ENCODE assay signal across 25 cellular contexts in the genomic region with DNA sequence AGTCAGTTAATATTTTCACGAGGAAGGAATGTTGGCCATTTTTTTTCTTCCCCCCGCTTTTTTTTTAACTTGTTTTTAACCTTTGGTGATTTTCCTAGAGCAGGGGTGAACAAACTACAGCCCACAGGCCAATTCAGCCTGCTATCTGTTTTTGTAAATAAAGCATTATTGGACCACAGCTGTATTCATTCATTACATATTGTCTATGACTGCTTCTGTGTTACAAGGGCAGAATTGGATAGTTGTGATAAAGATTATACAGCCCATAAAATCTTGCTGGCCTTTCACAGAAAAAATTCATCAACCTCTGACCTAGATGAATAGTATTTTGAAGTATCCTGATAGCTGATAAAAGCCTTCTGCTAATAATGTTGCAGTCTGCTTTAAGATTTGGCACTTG.
DNase-seq lines count a peak whose midpoint lies in the region; ATAC-seq, FAIRE-seq and TF ChIP-seq lines count a peak whose summit lies in the region.
"Had no signal": no experiment of that assay in that cellular context is flagged by ENCODE, and none has a peak within 500 bp of the region (broad histone marks: within the 10 kb centered on the region; RNA-seq: fewer than 3 reads in every experiment).

No MANE protein-coding gene starts in this region.

- H3K27me3 Mint-ChIP-seq in brain, result no peaks in the 10 kb centered on the region

- no peaks in the 10 kb centered on the region for H3K9me3 Mint-ChIP-seq in brain
- H3K9me3 Mint-ChIP-seq: activated CD4-positive, alpha-beta memory T cell treated with anti-CD3 and anti-CD28 coated beads for 36 hours; activated naive CD8-positive, alpha-beta T cell treated with anti-CD3 and anti-CD28 coated beads for 36 hours; naive thymus-derived CD8-positive, alpha-beta T cell; stimulated activated naive CD8-positive, alpha-beta T cell treated with anti-CD3 and anti-CD28 coated beads, Interleukin-15, Interleukin-2, amounts not matched to agents 100 ng/mL and 50 ng/mL, for 24 hours had no signal

- peak overlapping the region in 4 of 5 experiments; percentile 29 to 94 (median 66) for H3K27ac Mint-ChIP-seq in brain
- H3K27ac Mint-ChIP-seq: activated CD4-positive, alpha-beta memory T cell treated with anti-CD3 and anti-CD28 coated beads for 36 hours; activated naive CD8-positive, alpha-beta T cell treated with anti-CD3 and anti-CD28 coated beads for 36 hours; IgD-negative memory B cell; naive thymus-derived CD8-positive, alpha-beta T cell; stimulated activated naive CD8-positive, alpha-beta T cell treated with anti-CD3 and anti-CD28 coated beads, Interleukin-15, Interleukin-2, amounts not matched to agents 100 ng/mL and 50 ng/mL, for 24 hours had no signal

- H3K27ac ChIP-seq in HUES6 (ENCODE audit: low read depth, low read length) (peak overlapping the region; percentile 14; the same call in 1 of the 2 replicates), suprapubic skin (peak overlapping the region; percentile 54)
- H3K27ac ChIP-seq: cardiac muscle cell, lower lobe of right lung, Peyer's patch had no signal

- DNase-seq in left kidney (ENCODE audit: low read depth, low spot score), result peak; percentile 28
- no peak for DNase-seq in suprapubic skin (ENCODE audit: low spot score in 2 of 2)
- DNase-seq in urothelium cell line (ENCODE audit: low spot score), result no peak
- no peak for DNase-seq in NCI-H2081 treated with DMSO at 0.1 percent for 48 hours (lab: John Stamatoyannopoulos, UW)
- DNase-seq: activated CD4-positive, alpha-beta memory T cell treated with anti-CD3 and anti-CD28 coated beads for 36 hours; activated naive CD8-positive, alpha-beta T cell treated with anti-CD3 and anti-CD28 coated beads for 36 hours; activated T-cell treated with anti-CD3 and anti-CD28 coated beads, Interleukin-2, amount 50 U/mL, for 48 hours; AML-193; effector CD8-positive, alpha-beta T cell; lower lobe of right lung; naive thymus-derived CD8-positive, alpha-beta T cell; NCI-H2029 treated with DMSO at 0.1 percent for 48 hours; NCI-H774; Peyer's patch; stimulated activated CD4-positive, alpha-beta T cell treated with anti-CD3 and anti-CD28 coated beads, Interleukin-15, amount 100 ng/mL, for 24 hours had no signal

- peaks cover 54% of the 10 kb centered on the region for H3K4me1 Mint-ChIP-seq in brain
- H3K4me1 Mint-ChIP-seq: IgD-negative memory B cell had no signal

- TF ChIP-seq POLR2A in suprapubic skin (IDR thresholded peaks at IDR 0.05), result no peak

- H3K9ac ChIP-seq in HUES6 (ENCODE audit: low read length), result no peak overlapping the region

- FAIRE-seq in urothelium cell line (lab: Jason Lieb, UNC), result no peak
- FAIRE-seq: D721Med, G401.6, GM12891 had no signal

- H3K27me3 ChIP-seq in HUES6 (ENCODE audit: control insufficient read depth, insufficient read depth, low read length), result no peaks in the 10 kb centered on the region
- H3K27me3 ChIP-seq in suprapubic skin, result no peaks in the 10 kb centered on the region
- H3K27me3 ChIP-seq: cardiac muscle cell, Peyer's patch had no signal

- H3K9me3 ChIP-seq in HUES6 (ENCODE audit: control insufficient read depth, insufficient read depth, low read depth, low read length), result no peaks in the 10 kb centered on the region
- H3K9me3 ChIP-seq in suprapubic skin, result no peaks in the 10 kb centered on the region
- H3K9me3 ChIP-seq: HAP-1, lower lobe of right lung, Peyer's patch had no signal

- ATAC-seq in GM21825 (IDR thresholded peaks at IDR 0.05; ENCODE audit: unreplicated experiment), result no peak
- ATAC-seq: naive thymus-derived CD8-positive, alpha-beta T cell had no signal

- H3K36me3 ChIP-seq in HUES6 (ENCODE audit: control insufficient read depth, insufficient read depth, low read length) (peaks cover 18% of the 10 kb centered on the region), suprapubic skin (no peaks in the 10 kb centered on the region)

- peaks cover 59% of the 10 kb centered on the region for H3K36me3 Mint-ChIP-seq in brain
- H3K36me3 Mint-ChIP-seq: activated CD4-positive, alpha-beta memory T cell treated with anti-CD3 and anti-CD28 coated beads for 36 hours; activated naive CD8-positive, alpha-beta T cell treated with anti-CD3 and anti-CD28 coated beads for 36 hours; IgD-negative memory B cell; naive thymus-derived CD8-positive, alpha-beta T cell had no signal

- no peak for TF ChIP-seq EP300 in suprapubic skin (IDR thresholded peaks at IDR 0.05)

- WGBS in suprapubic skin, result 51% methylated on average over 2 of the region's 2 CpGs

- TF ChIP-seq CTCF in brain (conservative IDR thresholded peaks at IDR 0.05) (no peak), suprapubic skin (IDR thresholded peaks at IDR 0.05) (no peak)

- peaks cover 27% of the 10 kb centered on the region for H3K4me1 ChIP-seq in HUES6 (ENCODE audit: control insufficient read depth, insufficient read depth, low read length)
- H3K4me1 ChIP-seq in suprapubic skin, result peaks cover 47% of the 10 kb centered on the region

- H3K4me3 ChIP-seq in HUES6 (ENCODE audit: low read depth, low read length), result no peak overlapping the region
- no peak overlapping the region for H3K4me3 ChIP-seq in suprapubic skin
- H3K4me3 ChIP-seq: cardiac muscle cell, HAP-1, lower lobe of right lung, Peyer's patch had no signal

- H3K4me3 Mint-ChIP-seq in brain, result peak overlapping the region in 2 of 5 experiments; percentile 16 to 71
- H3K4me3 Mint-ChIP-seq: activated CD4-positive, alpha-beta memory T cell treated with anti-CD3 and anti-CD28 coated beads for 36 hours; activated naive CD8-positive, alpha-beta T cell treated with anti-CD3 and anti-CD28 coated beads for 36 hours; IgD-negative memory B cell; naive thymus-derived CD8-positive, alpha-beta T cell; stimulated activated naive CD8-positive, alpha-beta T cell treated with anti-CD3 and anti-CD28 coated beads, Interleukin-15, Interleukin-2, amounts not matched to agents 100 ng/mL and 50 ng/mL, for 24 hours had no signal
